In genomic region chr15:66948294-66948693, GRCh38 we compare ENCODE assay signal across 13 cellular contexts.
DNase-seq lines count a peak whose midpoint lies in the region; ATAC-seq, FAIRE-seq and TF ChIP-seq lines count a peak whose summit lies in the region.
"Had no signal": no experiment of that assay in that cellular context is flagged by ENCODE, and none has a peak within 500 bp of the region (broad histone marks: within the 10 kb centered on the region; RNA-seq: fewer than 3 reads in every experiment).

No MANE protein-coding gene starts in this region.

- H3K9ac ChIP-seq in GM23248: no peak overlapping the region
- H3K9ac ChIP-seq: SK-N-SH had no signal

- H3K4me2 ChIP-seq in A549 (peak overlapping the region; percentile 22), GM23248 (ENCODE audit: unreplicated experiment) (no peak overlapping the region)
- H3K4me2 ChIP-seq: SK-N-SH had no signal

- H2AFZ ChIP-seq in GM23248: no peak overlapping the region

- no peak for TF ChIP-seq POLR2A in A549 (IDR thresholded peaks at IDR 0.05; ENCODE audit: low read length)
- TF ChIP-seq POLR2A in testis (IDR thresholded peaks at IDR 0.05): no peak

- CTCF ChIA-PET in A549 (lab: Yijun Ruan, JAX): interaction anchor here (0.5 to 9.2 kb wide), 17 partner anchors 10 to 360 kb away, joined by 3 to 128 read pairs (median 20); partner anchors contain the start of gene SMAD3

- FAIRE-seq in A549 (lab: Jason Lieb, UNC): no peak

- H3K27ac Mint-ChIP-seq in T-helper 2 cell treated with Interferon-gamma antibody and Interleukin-4, amounts not matched to agents 5 μg/mL and 100 μg/mL, for 36 hours: no peak overlapping the region

- H3K4me3 Mint-ChIP-seq in T-helper 2 cell treated with Interferon-gamma antibody and Interleukin-4, amounts not matched to agents 5 μg/mL and 100 μg/mL, for 36 hours: no peak overlapping the region

- H3K27ac ChIP-seq in A549: peak overlapping the region; percentile 19 to 82
- H3K27ac ChIP-seq in GM23248: no peak overlapping the region
- H3K27ac ChIP-seq in testis: no peak overlapping the region

- peaks cover 14% of the 10 kb centered on the region for H3K4me1 Mint-ChIP-seq in T-helper 2 cell treated with Interferon-gamma antibody and Interleukin-4, amounts not matched to agents 5 μg/mL and 100 μg/mL, for 36 hours (ENCODE audit: low read depth)

- peak in 1 of 2 experiments; percentile 20; a peak in 2 of 5 replicates for TF ChIP-seq RAD21 in A549 (conservative IDR thresholded peaks at IDR 0.05 in 1 of 2, IDR thresholded peaks at IDR 0.05 in 1 of 2)

- TF ChIP-seq CTCF in A549 (IDR thresholded peaks at IDR 0.05) (no peak), testis (IDR thresholded peaks at IDR 0.05) (no peak)

- H3F3A ChIP-seq in GM23248 (ENCODE audit: insufficient read depth): no peaks in the 10 kb centered on the region; the same call in 1 of the 2 replicates

- H3K9me3 Mint-ChIP-seq in T-helper 2 cell treated with Interferon-gamma antibody and Interleukin-4, amounts not matched to agents 5 μg/mL and 100 μg/mL, for 36 hours: no peaks in the 10 kb centered on the region

- POLR2A ChIA-PET in A549 (lab: Yijun Ruan, JAX): no interaction called here

- 19% methylated on average over 2 of the region's 2 CpGs for WGBS in A549 (ENCODE audit: missing lambda C conversion rate)
- 22 to 29% methylated on average over 2 of the region's 2 CpGs for WGBS in GM23248 (ENCODE audit: low coverage in 1 of 2, low lambda C conversion rate in 2 of 2, missing lambda C conversion rate in 2 of 2), 2 experiments
- 91% methylated on average over 2 of the region's 2 CpGs; no CpG with 5 or more reads in 1 of the 2 donors for whole genome bisulfite sequencing in testis, 2 donors

- in situ Hi-C loops in GM23248 (cut with MboI): loop anchor here (10.0 to 25.0 kb wide), 3 partner anchors 357 to 887 kb away; no protein-coding TSS in a partner anchor

- no peaks in the 10 kb centered on the region for H3K9me2 ChIP-seq in GM23248 (ENCODE audit: insufficient read depth)
- H3K9me2 ChIP-seq: SK-N-SH had no signal

- H3K27me3 ChIP-seq in GM23248 (replicated peaks; ENCODE audit: insufficient read depth) (no peaks in the 10 kb centered on the region), testis (no peaks in the 10 kb centered on the region)

- TF ChIP-seq EP300 in A549 (IDR thresholded peaks at IDR 0.05): no peak

- no peaks in the 10 kb centered on the region for H3K9me3 ChIP-seq in A549
- peaks cover 3% of the 10 kb centered on the region for H3K9me3 ChIP-seq in GM23248 (ENCODE audit: low read depth)
- H3K9me3 ChIP-seq in testis: no peaks in the 10 kb centered on the region
- H3K9me3 ChIP-seq: SK-N-SH had no signal

- H3K4me3 ChIP-seq in A549: no peak overlapping the region
- H3K4me3 ChIP-seq in GM23248: no peak overlapping the region
- H3K4me3 ChIP-seq in testis: no peak overlapping the region

- intact Hi-C loops in testis (cut with DNase I; ENCODE audit: low total_unique reads): loop anchor here (10.0 kb wide), 1 partner anchor 357 kb away; no protein-coding TSS in a partner anchor

- DNase-seq in A549 (ENCODE audit: low read depth in 1 of 2, low spot score in 1 of 2) (peak in 1 of 2 experiments; percentile 65), GM23248 (peak; percentile 73), hepatic stellate cell (ENCODE audit: low spot score) (peak; percentile 43), NCI-H2196 (lab: John Stamatoyannopoulos, UW; ENCODE audit: unreplicated experiment) (no peak), testis (no peak)
- DNase-seq in T-helper 2 cell treated with Interferon-gamma antibody and Interleukin-4, amounts not matched to agents 5 μg/mL and 100 μg/mL, for 36 hours (ENCODE audit: low spot score): peak; percentile 13
- DNase-seq in effector CD4-positive, alpha-beta T cell: no peak
- DNase-seq: dermis blood vessel endothelial cell, GF-D8, NCI-H1417 treated with DMSO at 0.1 percent for 48 hours, nucleus accumbens, SK-N-SH had no signal

- no peaks in the 10 kb centered on the region for H3K79me2 ChIP-seq in GM23248 (ENCODE audit: insufficient read depth)

- H3K4me1 ChIP-seq in A549 (peaks cover 35% of the 10 kb centered on the region), GM23248 (ENCODE audit: insufficient read depth) (peaks cover 10% of the 10 kb centered on the region; the same call in 1 of the 2 replicates), testis (no peaks in the 10 kb centered on the region)

- ATAC-seq in A549 (peak; percentile 25 to 42; a peak in 4 of 6 replicates), HG02623 (IDR thresholded peaks at IDR 0.05; ENCODE audit: unreplicated experiment) (no peak)

- H3K36me3 ChIP-seq in GM23248 (ENCODE audit: low read depth): no peaks in the 10 kb centered on the region
- H3K36me3 ChIP-seq in testis (ENCODE audit: low read depth, missing control alignments): no peaks in the 10 kb centered on the region

- H3K27me3 Mint-ChIP-seq in T-helper 2 cell treated with Interferon-gamma antibody and Interleukin-4, amounts not matched to agents 5 μg/mL and 100 μg/mL, for 36 hours (ENCODE audit: low read depth): peaks cover 25% of the 10 kb centered on the region

- H3K36me3 Mint-ChIP-seq in T-helper 2 cell treated with Interferon-gamma antibody and Interleukin-4, amounts not matched to agents 5 μg/mL and 100 μg/mL, for 36 hours (ENCODE audit: low read depth): no peaks in the 10 kb centered on the region

- no peaks in the 10 kb centered on the region for H4K20me1 ChIP-seq in GM23248 (ENCODE audit: insufficient read depth)

TF ChIP-seq in A549, 52 proteins besides CTCF, POLR2A, EP300 and RAD21:
- TF ChIP-seq CEBPB (IDR thresholded peaks at IDR 0.05) (no peak), MAFK (IDR thresholded peaks at IDR 0.05; ENCODE audit: partially characterized antibody) (peak; percentile 93), MAX (IDR thresholded peaks at IDR 0.05) (peak; percentile 68)

Comparison
In these comparisons a context has a peak if more than half of its experiments do, and no peak if none do; other contexts are left out.
1. DNase-seq: peak in GM23248 (single experiment), T-helper 2 cell treated with Interferon-gamma antibody and Interleukin-4, amounts not matched to agents 5 μg/mL and 100 μg/mL, for 36 hours (single experiment) and hepatic stellate cell (single experiment); none in effector CD4-positive, alpha-beta T cell (single experiment), NCI-H2196 (single experiment) and testis (single experiment).
2. H3K27ac ChIP-seq: peak in A549 (2 of 2); none in GM23248 (single experiment) and testis (0 of 2).